In genomic region chr16:69616082-69616481, GRCh38 we compare ENCODE assay signal across 17 cellular contexts.
"Had no signal": no experiment of that assay in that cellular context is flagged by ENCODE, and none has a peak within 500 bp of the region (broad histone marks: within the 10 kb centered on the region; RNA-seq: fewer than 3 reads in every experiment).

No MANE protein-coding gene starts in this region.

- H3K9me3 ChIP-seq: body of pancreas, stomach, thoracic aorta, uterus had no signal

- H3K4me3 ChIP-seq: body of pancreas, stomach, thoracic aorta, uterus had no signal

- H3K27me3 ChIP-seq: body of pancreas, stomach, uterus had no signal

- H3K27ac ChIP-seq: body of pancreas, stomach, thoracic aorta, uterus, VCaP had no signal

- H3K9me3 Mint-ChIP-seq: activated T-helper 1 cell treated with anti-CD3 and anti-CD28 coated beads, Interleukin-12 subunit alpha, Interleukin-12 subunit beta, Interleukin-2, Interleukin-4 antibody, amounts not matched to agents 30 ng/mL and 10 ng/mL and 1 ng/mL, durations not matched to agents 14 hours and 24 hours and 36 hours; dendritic cell treated with granulocyte-macrophage colony-stimulating factor and Interleukin-4, amounts not matched to agents 40 ng/mL and 50 ng/mL, for 4 days; immature natural killer cell; memory B cell; natural killer cell had no signal

- H3K36me3 Mint-ChIP-seq: immature natural killer cell, natural killer cell had no signal

- H3K4me3 Mint-ChIP-seq: activated T-helper 1 cell treated with anti-CD3 and anti-CD28 coated beads, Interleukin-12 subunit alpha, Interleukin-12 subunit beta, Interleukin-2, Interleukin-4 antibody, amounts not matched to agents 30 ng/mL and 10 ng/mL and 1 ng/mL, durations not matched to agents 14 hours and 24 hours and 36 hours; dendritic cell treated with granulocyte-macrophage colony-stimulating factor and Interleukin-4, amounts not matched to agents 40 ng/mL and 50 ng/mL, for 4 days; immature natural killer cell; memory B cell; natural killer cell had no signal

- H3K27me3 Mint-ChIP-seq: dendritic cell treated with granulocyte-macrophage colony-stimulating factor and Interleukin-4, amounts not matched to agents 40 ng/mL and 50 ng/mL, for 4 days; memory B cell had no signal

- ATAC-seq: body of pancreas, natural killer cell had no signal

- H3K27ac Mint-ChIP-seq: activated T-helper 1 cell treated with anti-CD3 and anti-CD28 coated beads, Interleukin-12 subunit alpha, Interleukin-12 subunit beta, Interleukin-2, Interleukin-4 antibody, amounts not matched to agents 30 ng/mL and 10 ng/mL and 1 ng/mL, durations not matched to agents 14 hours and 24 hours and 36 hours; dendritic cell treated with granulocyte-macrophage colony-stimulating factor and Interleukin-4, amounts not matched to agents 40 ng/mL and 50 ng/mL, for 4 days; memory B cell had no signal

- DNase-seq: activated CD4-positive, alpha-beta T cell treated with anti-CD3 and anti-CD28 coated beads for 4 hours; activated naive CD4-positive, alpha-beta T cell treated with Interleukin-2 at 50 U/mL for 16 hours; amniotic stem cell; body of pancreas; erythroblast; immature natural killer cell; natural killer cell; stimulated activated CD4-positive, alpha-beta T cell treated with anti-CD3 and anti-CD28 coated beads, Interleukin-12 subunit alpha, Interleukin-12 subunit beta, amount 100 ng/mL, for 4 hours; stimulated activated CD4-positive, alpha-beta T cell treated with anti-CD3 and anti-CD28 coated beads, Interleukin-2, amount 100 ng/mL, for 48 hours; stomach; T-helper 9 cell; uterus had no signal

- H3K36me3 ChIP-seq: stomach, thoracic aorta, uterus had no signal
